Comparison of ENCODE assay signal across 8 cellular contexts in the genomic region with DNA sequence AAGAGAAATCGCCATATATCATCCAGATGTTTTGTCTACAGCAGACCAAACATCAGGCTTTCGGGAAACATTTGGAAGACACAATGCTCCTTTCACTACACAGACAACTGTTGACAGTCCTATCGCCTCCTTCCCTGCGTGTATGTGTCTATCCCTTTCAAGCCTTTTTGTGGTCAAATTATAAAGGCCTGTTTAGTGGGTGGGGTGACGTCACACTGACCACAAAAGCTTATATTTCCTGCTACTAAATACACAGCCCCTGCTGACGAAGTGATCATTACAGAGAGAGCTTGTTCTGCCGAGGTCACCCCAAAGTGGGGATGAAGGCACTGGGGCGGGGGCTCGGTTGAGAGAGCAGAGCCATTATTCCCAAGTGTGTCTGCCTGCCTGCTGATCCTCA.
DNase-seq lines count a peak whose midpoint lies in the region; ATAC-seq and TF ChIP-seq lines count a peak whose summit lies in the region.

No MANE protein-coding gene starts in this region.

- no peak overlapping the region for H3K4me3 Mint-ChIP-seq in activated CD4-positive, alpha-beta memory T cell treated with anti-CD3 and anti-CD28 coated beads, Interleukin-2, amount 10 ng/mL, durations not matched to agents 7 days and 5 days

- POLR2A ChIA-PET in activated CD4-positive, alpha-beta memory T cell treated with anti-CD3 and anti-CD28 coated beads, Interleukin-2, amount 10 ng/mL, durations not matched to agents 7 days and 5 days (lab: Charles Lee) = interaction anchor here (0.6 kb wide), 1 partner anchor 557 kb away, joined by 3 read pairs; no protein-coding TSS in a partner anchor

- intact Hi-C loops in uterus (cut with DNase I; ENCODE audit: low total_unique reads) = no loop called here

- DNase-seq in CMK (ENCODE audit: low read depth) (peak; percentile 88), LHCN-M2 (ENCODE audit: low read depth) (peak; percentile 90), inferior parietal cortex (ENCODE audit: extremely low spot score) (peak; percentile 66), uterus (no peak), DMS114 treated with DMSO at 0.1 percent for 48 hours (lab: John Stamatoyannopoulos, UW; ENCODE audit: unreplicated experiment) (no peak)
- peak; percentile 36 for DNase-seq in activated CD4-positive, alpha-beta memory T cell treated with anti-CD3 and anti-CD28 coated beads, Interleukin-2, amount 10 ng/mL, durations not matched to agents 7 days and 5 days
- no peak for DNase-seq in activated CD4-positive, CD25-positive, alpha-beta regulatory T cell treated with anti-CD3 and anti-CD28 coated beads, Interleukin-2, amount 50 U/mL, for 72 hours

- H3K9me3 ChIP-seq in uterus = no peaks in the 10 kb centered on the region

- H3K27me3 ChIP-seq in uterus = no peaks in the 10 kb centered on the region

- CTCF ChIA-PET in activated CD4-positive, alpha-beta memory T cell treated with anti-CD3 and anti-CD28 coated beads, Interleukin-2, amount 10 ng/mL, durations not matched to agents 7 days and 5 days (lab: Charles Lee) = interaction anchor here (0.8 kb wide), 1 partner anchor 11 kb away, joined by 3 read pairs; no protein-coding TSS in a partner anchor

- peak overlapping the region; percentile 48 to 51 for H3K27ac ChIP-seq in uterus

- TF ChIP-seq CTCF in uterus (IDR thresholded peaks at IDR 0.05) = no peak

- H3K36me3 ChIP-seq in uterus = no peaks in the 10 kb centered on the region

- H3K4me1 Mint-ChIP-seq in activated CD4-positive, alpha-beta memory T cell treated with anti-CD3 and anti-CD28 coated beads, Interleukin-2, amount 10 ng/mL, durations not matched to agents 7 days and 5 days = peaks cover 9% of the 10 kb centered on the region

- peaks cover 12% of the 10 kb centered on the region for H3K27me3 Mint-ChIP-seq in activated CD4-positive, alpha-beta memory T cell treated with anti-CD3 and anti-CD28 coated beads, Interleukin-2, amount 10 ng/mL, durations not matched to agents 7 days and 5 days

- H3K4me1 ChIP-seq in uterus = peaks cover 4 to 5% of the 10 kb centered on the region in 2 donors

- ATAC-seq in HG02623 (IDR thresholded peaks at IDR 0.05; ENCODE audit: unreplicated experiment) = no peak

- no peak for TF ChIP-seq POLR2A in uterus (IDR thresholded peaks at IDR 0.05)

- no peak overlapping the region for H3K27ac Mint-ChIP-seq in activated CD4-positive, alpha-beta memory T cell treated with anti-CD3 and anti-CD28 coated beads, Interleukin-2, amount 10 ng/mL, durations not matched to agents 7 days and 5 days

- no peak overlapping the region for H3K4me3 ChIP-seq in uterus

- no peaks in the 10 kb centered on the region for H3K9me3 Mint-ChIP-seq in activated CD4-positive, alpha-beta memory T cell treated with anti-CD3 and anti-CD28 coated beads, Interleukin-2, amount 10 ng/mL, durations not matched to agents 7 days and 5 days

- no peaks in the 10 kb centered on the region for H3K36me3 Mint-ChIP-seq in activated CD4-positive, alpha-beta memory T cell treated with anti-CD3 and anti-CD28 coated beads, Interleukin-2, amount 10 ng/mL, durations not matched to agents 7 days and 5 days (ENCODE audit: low read depth)

Comparison
In these comparisons a context has a peak if more than half of its experiments do, and no peak if none do; other contexts are left out.
1. DNase-seq: peak in CMK (single experiment), LHCN-M2 (single experiment), activated CD4-positive, alpha-beta memory T cell treated with anti-CD3 and anti-CD28 coated beads, Interleukin-2, amount 10 ng/mL, durations not matched to agents 7 days and 5 days (single experiment) and inferior parietal cortex (single experiment); none in uterus (0 of 2), activated CD4-positive, CD25-positive, alpha-beta regulatory T cell treated with anti-CD3 and anti-CD28 coated beads, Interleukin-2, amount 50 U/mL, for 72 hours (single experiment) and DMS114 treated with DMSO at 0.1 percent for 48 hours (single experiment).